ENCODE assay signal across 8 cellular contexts in the genomic region with DNA sequence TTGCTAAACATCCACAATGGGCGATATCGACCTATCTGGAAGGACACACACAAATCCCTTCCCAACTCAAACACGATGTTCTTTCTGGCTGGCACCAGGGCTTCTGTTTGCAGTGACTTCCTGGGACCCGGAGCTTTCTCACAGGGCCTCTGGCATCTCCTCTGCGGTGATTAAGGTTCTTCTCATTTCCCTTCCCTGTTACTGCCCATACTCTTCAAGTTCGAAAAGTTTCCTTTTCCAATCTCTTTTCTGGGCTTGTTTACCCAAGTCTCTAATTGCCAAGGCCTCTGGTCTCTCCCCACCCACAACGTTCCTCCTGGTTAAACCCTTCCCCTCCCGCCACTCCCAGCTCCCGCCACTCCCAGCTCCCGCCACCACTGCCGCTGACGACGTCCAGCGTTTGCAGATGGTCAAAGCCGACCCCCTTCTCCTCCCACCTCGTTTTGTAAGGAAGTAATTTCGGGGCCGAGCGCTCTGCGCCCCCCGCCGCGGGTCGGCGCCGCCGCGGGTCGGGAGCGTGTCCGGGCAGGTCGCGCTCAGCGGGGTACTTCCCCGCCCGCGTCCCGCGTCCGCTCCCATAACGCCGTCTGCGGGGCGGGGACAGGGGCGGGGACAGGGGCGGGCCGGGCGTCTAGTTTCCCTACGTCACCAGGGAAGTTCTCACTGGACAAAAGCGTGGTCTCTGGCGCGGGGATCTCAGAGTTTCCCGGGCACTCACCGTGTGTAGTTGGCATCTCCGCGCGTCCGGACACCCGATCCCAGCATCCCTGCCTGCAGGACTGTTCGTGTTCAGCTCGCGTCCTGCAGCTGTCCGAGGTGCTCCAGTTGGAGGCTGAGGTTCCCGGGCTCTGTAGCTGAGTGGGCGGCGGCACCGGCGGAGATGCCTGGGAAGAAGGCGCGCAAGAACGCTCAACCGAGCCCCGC. TPM values are rescaled to one million over a fixed set of nuclear protein-coding genes. Genes with fewer than 3 reads are reported as not detected.
A peak's percentile ranks its signal among the peaks of the same experiment; 100 is the strongest.
DNase-seq lines count a peak whose midpoint lies in the region; ATAC-seq and TF ChIP-seq lines count a peak whose summit lies in the region.

A gene (plus strand): TSS at position 699 of the 924 bp plus-strand sequence. CDS start 182 bp downstream, at position 881.

- H3K9ac ChIP-seq in SU-DHL-6 (ENCODE audit: low read length) = peak within 1 kb of the TSS; percentile 93

- DNase-seq in GM12865 (ENCODE audit: low read depth) (peak; percentile 96), NCI-H1417 treated with DMSO at 0.1 percent for 48 hours (lab: John Stamatoyannopoulos, UW) (peak; percentile 92), cardiac muscle cell (ENCODE audit: low read depth in 1 of 2, low spot score in 1 of 2) (peak; percentile 92 to 93), posterior vena cava (ENCODE audit: low spot score) (peak; percentile 90)
- peak; percentile 88 for DNase-seq in activated naive CD8-positive, alpha-beta T cell treated with anti-CD3 and anti-CD28 coated beads for 36 hours

- peaks cover 31% of the 10 kb centered on the region for H3K79me2 ChIP-seq in SU-DHL-6 (ENCODE audit: insufficient read depth, low read length)

- no peaks in the 10 kb centered on the region for H3K9me2 ChIP-seq in SU-DHL-6 (replicated peaks; ENCODE audit: insufficient read depth, low read length)

- peaks cover 24% of the 10 kb centered on the region for H3K4me1 Mint-ChIP-seq in activated naive CD8-positive, alpha-beta T cell treated with anti-CD3 and anti-CD28 coated beads for 36 hours

- H3K27ac Mint-ChIP-seq in activated naive CD8-positive, alpha-beta T cell treated with anti-CD3 and anti-CD28 coated beads for 36 hours = peak within 1 kb of the TSS; percentile 99

- 1% methylated on average over 73 of the region's 73 CpGs for WGBS in urinary bladder

- no peak for TF ChIP-seq CTCF in GM12865 (IDR thresholded peaks at IDR 0.05; ENCODE audit: insufficient read depth, low read depth, low read length, missing control alignments)
- no peak for TF ChIP-seq CTCF in SU-DHL-6 (IDR thresholded peaks at IDR 0.05; ENCODE audit: insufficient read depth, low read length, poor library complexity, severe bottlenecking)
- no peak for TF ChIP-seq CTCF in cardiac muscle cell (IDR thresholded peaks at IDR 0.05; ENCODE audit: low read depth, low read length)

- peak within 1 kb of the TSS; percentile 90 for H3K4me2 ChIP-seq in SU-DHL-6 (ENCODE audit: low read depth, low read length, poor library complexity, severe bottlenecking)

- peaks cover 22% of the 10 kb centered on the region; the same call in 1 of the 2 replicates for H3F3A ChIP-seq in SU-DHL-6 (ENCODE audit: insufficient read depth)

- H3K9me3 Mint-ChIP-seq in activated naive CD8-positive, alpha-beta T cell treated with anti-CD3 and anti-CD28 coated beads for 36 hours = no peaks in the 10 kb centered on the region

- H3K27me3 Mint-ChIP-seq in activated naive CD8-positive, alpha-beta T cell treated with anti-CD3 and anti-CD28 coated beads for 36 hours = peaks cover 5% of the 10 kb centered on the region

- H3K36me3 ChIP-seq in SU-DHL-6 (ENCODE audit: low read length) (peaks cover 32% of the 10 kb centered on the region), cardiac muscle cell (no peaks in the 10 kb centered on the region), urinary bladder (ENCODE audit: insufficient read depth) (no peaks in the 10 kb centered on the region)

- H3K4me3 ChIP-seq in GM12865 (ENCODE audit: low read depth, low read length) (peak within 1 kb of the TSS; percentile 80), SU-DHL-6 (ENCODE audit: insufficient read depth, low read length, poor library complexity, severe bottlenecking) (peak within 1 kb of the TSS; percentile 84), cardiac muscle cell (peak within 1 kb of the TSS; percentile 60), urinary bladder (ENCODE audit: low read depth, low read length) (peak within 1 kb of the TSS; percentile 66)

- H2AFZ ChIP-seq in SU-DHL-6 (ENCODE audit: low read depth, low read length, severe bottlenecking) = peak within 1 kb of the TSS; percentile 90

- H3K27ac ChIP-seq in SU-DHL-6 (ENCODE audit: low read depth, low read length) = peak within 1 kb of the TSS; percentile 78
- no peak within 1 kb of the TSS for H3K27ac ChIP-seq in cardiac muscle cell
- H3K27ac ChIP-seq in urinary bladder (ENCODE audit: low read depth) = peak within 1 kb of the TSS; percentile 86

- intact Hi-C loops in posterior vena cava (cut with DNase I) = loop anchor here in 1 of 2 donors (2.0 kb wide), 1 partner anchor 77 kb away; no protein-coding TSS in a partner anchor

- peaks cover 32% of the 10 kb centered on the region for H4K20me1 ChIP-seq in SU-DHL-6 (ENCODE audit: low read depth, low read length)

- H3K4me1 ChIP-seq in cardiac muscle cell (ENCODE audit: low read depth) (peaks cover 7% of the 10 kb centered on the region), urinary bladder (ENCODE audit: insufficient read depth) (no peaks in the 10 kb centered on the region)

- ATAC-seq in HG02763 (IDR thresholded peaks at IDR 0.05; ENCODE audit: unreplicated experiment) = peak; percentile 66

- no peaks in the 10 kb centered on the region for H3K27me3 ChIP-seq in SU-DHL-6 (ENCODE audit: low read length)
- H3K27me3 ChIP-seq in cardiac muscle cell = peaks cover 56% of the 10 kb centered on the region

- peaks cover 46% of the 10 kb centered on the region for H3K36me3 Mint-ChIP-seq in activated naive CD8-positive, alpha-beta T cell treated with anti-CD3 and anti-CD28 coated beads for 36 hours

- H3K9me3 ChIP-seq in SU-DHL-6 (ENCODE audit: insufficient read depth, low read length) (no peaks in the 10 kb centered on the region), cardiac muscle cell (ENCODE audit: low read depth) (no peaks in the 10 kb centered on the region)

- peak within 1 kb of the TSS; percentile 98 for H3K4me3 Mint-ChIP-seq in activated naive CD8-positive, alpha-beta T cell treated with anti-CD3 and anti-CD28 coated beads for 36 hours

RNA-seq across cellular contexts. Expression of the gene that starts here (rescaled TPM):
- total RNA-seq in activated naive CD8-positive, alpha-beta T cell treated with anti-CD3 and anti-CD28 coated beads for 36 hours = 10 to 100 TPM; 82.0 to 83.4 TPM
- total RNA-seq in cardiac muscle cell (0.81 and 1.1 TPM in 2 replicates), posterior vena cava (under 1 TPM in 1 of 2 donors, not detected in 1; 0.38 TPM), urinary bladder (1.6 TPM)
- polyA plus RNA-seq in cardiac muscle cell (1.6 and 3.9 TPM in 2 replicates), urinary bladder (1.1 TPM)

Comparison
In these comparisons a context has a peak if more than half of its experiments do, and no peak if none do; other contexts are left out.
1. RNA of the gene that starts here (total RNA-seq): 82.0 to 83.4 TPM in activated naive CD8-positive, alpha-beta T cell treated with anti-CD3 and anti-CD28 coated beads for 36 hours; 1.6 TPM in urinary bladder (single experiment), 0.81 to 1.1 TPM in cardiac muscle cell and 0.38 TPM in posterior vena cava; every median in the first group is over 10 times any median in the second.
2. Peak in DNase-seq in posterior vena cava; RNA of the gene not detected or under 1 TPM.
3. Peak in every context shown above with its lines, with median percentiles within 50 percentile points of each other: DNase-seq and H3K4me3 ChIP-seq.